Comparison of ENCODE assay signal across 1 cellular context in the genomic region with DNA sequence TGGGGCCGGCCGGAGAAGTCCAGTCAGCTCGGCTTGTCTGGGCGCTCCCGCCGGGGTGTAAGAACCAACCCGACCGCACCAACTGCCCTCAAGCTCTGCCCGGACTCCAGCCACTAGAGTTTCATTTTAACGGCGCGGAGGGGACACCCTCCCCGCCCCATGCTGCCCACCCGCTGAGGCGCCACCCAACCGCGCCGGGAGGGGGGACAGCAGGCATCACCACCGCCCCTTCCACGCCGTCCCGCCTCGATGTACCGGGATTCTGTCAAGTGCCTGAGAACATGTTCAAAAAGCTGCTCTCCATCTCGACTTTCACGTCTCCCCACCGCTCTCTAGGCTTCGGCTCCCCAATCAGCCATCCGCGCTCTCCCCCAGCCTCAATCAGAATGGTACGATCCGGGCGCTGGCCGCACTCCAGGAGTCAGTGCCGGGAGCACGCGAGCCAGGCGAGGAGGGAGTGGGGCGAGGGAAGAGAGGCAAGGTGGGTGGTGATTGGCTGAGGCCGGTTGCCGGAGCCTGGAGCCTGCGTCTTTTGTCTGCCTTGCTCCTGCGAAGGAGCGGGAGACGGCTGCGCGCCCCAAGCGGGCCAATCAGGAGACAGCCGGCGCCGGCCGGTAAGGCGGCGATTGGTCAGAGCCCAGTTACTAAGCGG.
TF ChIP-seq lines count a peak whose summit lies in the region.

A gene (minus strand): TSS at position 101 of the 652 bp plus-strand sequence. CDS start 677 bp downstream, outside the sequence.

TF ChIP-seq in K562, 482 proteins besides CTCF, POLR2A, EP300 and RAD21 (continued from another document and continues in another):
- TF ChIP-seq, protein P1, sequence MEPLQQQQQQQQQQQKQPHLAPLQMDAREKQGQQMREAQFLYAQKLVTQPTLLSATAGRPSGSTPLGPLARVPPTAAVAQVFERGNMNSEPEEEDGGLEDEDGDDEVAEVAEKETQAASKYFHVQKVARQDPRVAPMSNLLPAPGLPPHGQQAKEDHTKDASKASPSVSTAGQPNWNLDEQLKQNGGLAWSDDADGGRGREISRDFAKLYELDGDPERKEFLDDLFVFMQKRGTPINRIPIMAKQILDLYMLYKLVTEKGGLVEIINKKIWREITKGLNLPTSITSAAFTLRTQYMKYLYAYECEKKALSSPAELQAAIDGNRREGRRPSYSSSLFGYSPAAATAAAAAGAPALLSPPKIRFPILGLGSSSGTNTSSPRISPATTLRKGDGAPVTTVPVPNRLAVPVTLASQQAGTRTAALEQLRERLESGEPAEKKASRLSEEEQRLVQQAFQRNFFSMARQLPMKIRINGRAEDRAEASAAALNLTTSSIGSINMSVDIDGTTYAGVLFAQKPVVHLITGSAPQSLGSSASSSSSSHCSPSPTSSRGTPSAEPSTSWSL (CRISPR knock-in tag; IDR thresholded peaks at IDR 0.05; ENCODE audit: borderline replicate concordance): no peak
- TF ChIP-seq SETDB1 (IDR thresholded peaks at IDR 0.05; ENCODE audit: low read length): no peak
- TF ChIP-seq, protein P2, sequence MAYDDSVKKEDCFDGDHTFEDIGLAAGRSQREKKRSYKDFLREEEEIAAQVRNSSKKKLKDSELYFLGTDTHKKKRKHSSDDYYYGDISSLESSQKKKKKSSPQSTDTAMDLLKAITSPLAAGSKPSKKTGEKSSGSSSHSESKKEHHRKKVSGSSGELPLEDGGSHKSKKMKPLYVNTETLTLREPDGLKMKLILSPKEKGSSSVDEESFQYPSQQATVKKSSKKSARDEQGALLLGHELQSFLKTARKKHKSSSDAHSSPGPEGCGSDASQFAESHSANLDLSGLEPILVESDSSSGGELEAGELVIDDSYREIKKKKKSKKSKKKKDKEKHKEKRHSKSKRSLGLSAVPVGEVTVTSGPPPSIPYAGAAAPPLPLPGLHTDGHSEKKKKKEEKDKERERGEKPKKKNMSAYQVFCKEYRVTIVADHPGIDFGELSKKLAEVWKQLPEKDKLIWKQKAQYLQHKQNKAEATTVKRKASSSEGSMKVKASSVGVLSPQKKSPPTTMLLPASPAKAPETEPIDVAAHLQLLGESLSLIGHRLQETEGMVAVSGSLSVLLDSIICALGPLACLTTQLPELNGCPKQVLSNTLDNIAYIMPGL (CRISPR knock-in tag; IDR thresholded peaks at IDR 0.05): peak; percentile 97
- peak; percentile 5; the same call in 1 of the 2 replicates for TF ChIP-seq KLF16 (IDR thresholded peaks at IDR 0.05)
- TF ChIP-seq, protein P3, sequence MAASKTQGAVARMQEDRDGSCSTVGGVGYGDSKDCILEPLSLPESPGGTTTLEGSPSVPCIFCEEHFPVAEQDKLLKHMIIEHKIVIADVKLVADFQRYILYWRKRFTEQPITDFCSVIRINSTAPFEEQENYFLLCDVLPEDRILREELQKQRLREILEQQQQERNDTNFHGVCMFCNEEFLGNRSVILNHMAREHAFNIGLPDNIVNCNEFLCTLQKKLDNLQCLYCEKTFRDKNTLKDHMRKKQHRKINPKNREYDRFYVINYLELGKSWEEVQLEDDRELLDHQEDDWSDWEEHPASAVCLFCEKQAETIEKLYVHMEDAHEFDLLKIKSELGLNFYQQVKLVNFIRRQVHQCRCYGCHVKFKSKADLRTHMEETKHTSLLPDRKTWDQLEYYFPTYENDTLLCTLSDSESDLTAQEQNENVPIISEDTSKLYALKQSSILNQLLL (CRISPR knock-in tag; IDR thresholded peaks at IDR 0.05; ENCODE audit: borderline replicate concordance): no peak
- peak; percentile 57; the same call in 1 of the 2 replicates for TF ChIP-seq PHB2 (IDR thresholded peaks at IDR 0.05; ENCODE audit: low read depth)
- TF ChIP-seq HNRNPUL1 (IDR thresholded peaks at IDR 0.05; ENCODE audit: low read length): no peak
- no peak for TF ChIP-seq ZNF696 (CRISPR knock-in tag; conservative IDR thresholded peaks at IDR 0.05)
- 0 out of 2 replicates have a peak, but pooled peaks have one; percentile 9 for TF ChIP-seq E2F3 (CRISPR knock-in tag; IDR thresholded peaks at IDR 0.05)
- TF ChIP-seq XRCC3 (IDR thresholded peaks at IDR 0.05): no peak
- no peak for TF ChIP-seq ZNF165 (CRISPR knock-in tag; IDR thresholded peaks at IDR 0.05; ENCODE audit: borderline replicate concordance)
- TF ChIP-seq ZC3H11A (IDR thresholded peaks at IDR 0.05; ENCODE audit: low read depth, low read length): no peak
- no peak for TF ChIP-seq ZNF140 (CRISPR knock-in tag; IDR thresholded peaks at IDR 0.05)
- peak; percentile 67 for TF ChIP-seq FOSL1 (tag; conservative IDR thresholded peaks at IDR 0.05)
- TF ChIP-seq, protein P4, sequence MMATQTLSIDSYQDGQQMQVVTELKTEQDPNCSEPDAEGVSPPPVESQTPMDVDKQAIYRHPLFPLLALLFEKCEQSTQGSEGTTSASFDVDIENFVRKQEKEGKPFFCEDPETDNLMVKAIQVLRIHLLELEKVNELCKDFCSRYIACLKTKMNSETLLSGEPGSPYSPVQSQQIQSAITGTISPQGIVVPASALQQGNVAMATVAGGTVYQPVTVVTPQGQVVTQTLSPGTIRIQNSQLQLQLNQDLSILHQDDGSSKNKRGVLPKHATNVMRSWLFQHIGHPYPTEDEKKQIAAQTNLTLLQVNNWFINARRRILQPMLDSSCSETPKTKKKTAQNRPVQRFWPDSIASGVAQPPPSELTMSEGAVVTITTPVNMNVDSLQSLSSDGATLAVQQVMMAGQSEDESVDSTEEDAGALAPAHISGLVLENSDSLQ (IDR thresholded peaks at IDR 0.05): peak; percentile 87
- TF ChIP-seq, protein P5, sequence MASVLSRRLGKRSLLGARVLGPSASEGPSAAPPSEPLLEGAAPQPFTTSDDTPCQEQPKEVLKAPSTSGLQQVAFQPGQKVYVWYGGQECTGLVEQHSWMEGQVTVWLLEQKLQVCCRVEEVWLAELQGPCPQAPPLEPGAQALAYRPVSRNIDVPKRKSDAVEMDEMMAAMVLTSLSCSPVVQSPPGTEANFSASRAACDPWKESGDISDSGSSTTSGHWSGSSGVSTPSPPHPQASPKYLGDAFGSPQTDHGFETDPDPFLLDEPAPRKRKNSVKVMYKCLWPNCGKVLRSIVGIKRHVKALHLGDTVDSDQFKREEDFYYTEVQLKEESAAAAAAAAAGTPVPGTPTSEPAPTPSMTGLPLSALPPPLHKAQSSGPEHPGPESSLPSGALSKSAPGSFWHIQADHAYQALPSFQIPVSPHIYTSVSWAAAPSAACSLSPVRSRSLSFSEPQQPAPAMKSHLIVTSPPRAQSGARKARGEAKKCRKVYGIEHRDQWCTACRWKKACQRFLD (CRISPR knock-in tag; IDR thresholded peaks at IDR 0.05): peak; percentile 97
- TF ChIP-seq, protein P6, sequence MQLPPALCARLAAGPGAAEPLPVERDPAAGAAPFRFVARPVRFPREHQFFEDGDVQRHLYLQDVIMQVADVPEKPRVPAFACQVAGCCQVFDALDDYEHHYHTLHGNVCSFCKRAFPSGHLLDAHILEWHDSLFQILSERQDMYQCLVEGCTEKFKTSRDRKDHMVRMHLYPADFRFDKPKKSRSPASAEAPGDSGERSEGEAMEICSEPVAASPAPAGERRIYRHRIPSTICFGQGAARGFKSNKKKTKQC (CRISPR knock-in tag; IDR thresholded peaks at IDR 0.05): peak; percentile 99
- TF ChIP-seq, protein P7, sequence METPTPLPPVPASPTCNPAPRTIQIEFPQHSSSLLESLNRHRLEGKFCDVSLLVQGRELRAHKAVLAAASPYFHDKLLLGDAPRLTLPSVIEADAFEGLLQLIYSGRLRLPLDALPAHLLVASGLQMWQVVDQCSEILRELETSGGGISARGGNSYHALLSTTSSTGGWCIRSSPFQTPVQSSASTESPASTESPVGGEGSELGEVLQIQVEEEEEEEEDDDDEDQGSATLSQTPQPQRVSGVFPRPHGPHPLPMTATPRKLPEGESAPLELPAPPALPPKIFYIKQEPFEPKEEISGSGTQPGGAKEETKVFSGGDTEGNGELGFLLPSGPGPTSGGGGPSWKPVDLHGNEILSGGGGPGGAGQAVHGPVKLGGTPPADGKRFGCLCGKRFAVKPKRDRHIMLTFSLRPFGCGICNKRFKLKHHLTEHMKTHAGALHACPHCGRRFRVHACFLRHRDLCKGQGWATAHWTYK (CRISPR knock-in tag; IDR thresholded peaks at IDR 0.05): peak; percentile 63; the same call in 1 of the 2 replicates
- TF ChIP-seq ASH1L (IDR thresholded peaks at IDR 0.05; ENCODE audit: borderline replicate concordance, low read depth, partially characterized antibody): peak; percentile 95
- no peak for TF ChIP-seq SLC30A9 (CRISPR knock-in tag; IDR thresholded peaks at IDR 0.05)
- TF ChIP-seq ZNF232 (CRISPR knock-in tag; IDR thresholded peaks at IDR 0.05): peak; percentile 97
- TF ChIP-seq CREM (IDR thresholded peaks at IDR 0.05; ENCODE audit: low read depth): peak; percentile 82
- peak; percentile 50; the same call in 1 of the 2 replicates for TF ChIP-seq DIDO1 (tag; IDR thresholded peaks at IDR 0.05; ENCODE audit: low read depth)
- no peak for TF ChIP-seq ZNF699 (CRISPR knock-in tag; IDR thresholded peaks at IDR 0.05; ENCODE audit: insufficient replicate concordance)
- no peak for TF ChIP-seq NCOA2 (IDR thresholded peaks at IDR 0.05; ENCODE audit: partially characterized antibody in 2 of 2)
- 0 out of 2 replicates have a peak, but pooled peaks have one; percentile 72 for TF ChIP-seq SIN3B (IDR thresholded peaks at IDR 0.05; ENCODE audit: low read depth)
- TF ChIP-seq, protein P8, sequence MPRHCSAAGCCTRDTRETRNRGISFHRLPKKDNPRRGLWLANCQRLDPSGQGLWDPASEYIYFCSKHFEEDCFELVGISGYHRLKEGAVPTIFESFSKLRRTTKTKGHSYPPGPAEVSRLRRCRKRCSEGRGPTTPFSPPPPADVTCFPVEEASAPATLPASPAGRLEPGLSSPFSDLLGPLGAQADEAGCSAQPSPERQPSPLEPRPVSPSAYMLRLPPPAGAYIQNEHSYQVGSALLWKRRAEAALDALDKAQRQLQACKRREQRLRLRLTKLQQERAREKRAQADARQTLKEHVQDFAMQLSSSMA (CRISPR knock-in tag; IDR thresholded peaks at IDR 0.05): 0 out of 2 replicates have a peak, but pooled peaks have one; percentile 81
- TF ChIP-seq ZNF766 (CRISPR knock-in tag; conservative IDR thresholded peaks at IDR 0.05): 0 out of 2 replicates have a peak, but pooled peaks have one; percentile 48
- peak; percentile 58 for TF ChIP-seq GATA2 (CRISPR knock-in tag; IDR thresholded peaks at IDR 0.05)
- TF ChIP-seq KLF6 (CRISPR knock-in tag; IDR thresholded peaks at IDR 0.05; ENCODE audit: borderline replicate concordance): no peak
- TF ChIP-seq SMARCB1 (IDR thresholded peaks at IDR 0.05; ENCODE audit: insufficient read length, low read depth): no peak
- TF ChIP-seq STAG1 (CRISPR knock-in tag; IDR thresholded peaks at IDR 0.05; ENCODE audit: borderline replicate concordance): no peak; the same call in 1 of the 2 replicates
- TF ChIP-seq ILF3 (IDR thresholded peaks at IDR 0.05; ENCODE audit: borderline replicate concordance): no peak
- TF ChIP-seq, protein P9, sequence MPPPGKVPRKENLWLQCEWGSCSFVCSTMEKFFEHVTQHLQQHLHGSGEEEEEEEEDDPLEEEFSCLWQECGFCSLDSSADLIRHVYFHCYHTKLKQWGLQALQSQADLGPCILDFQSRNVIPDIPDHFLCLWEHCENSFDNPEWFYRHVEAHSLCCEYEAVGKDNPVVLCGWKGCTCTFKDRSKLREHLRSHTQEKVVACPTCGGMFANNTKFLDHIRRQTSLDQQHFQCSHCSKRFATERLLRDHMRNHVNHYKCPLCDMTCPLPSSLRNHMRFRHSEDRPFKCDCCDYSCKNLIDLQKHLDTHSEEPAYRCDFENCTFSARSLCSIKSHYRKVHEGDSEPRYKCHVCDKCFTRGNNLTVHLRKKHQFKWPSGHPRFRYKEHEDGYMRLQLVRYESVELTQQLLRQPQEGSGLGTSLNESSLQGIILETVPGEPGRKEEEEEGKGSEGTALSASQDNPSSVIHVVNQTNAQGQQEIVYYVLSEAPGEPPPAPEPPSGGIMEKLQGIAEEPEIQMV (tag; conservative IDR thresholded peaks at IDR 0.05; ENCODE audit: low read depth): no peak
- peak; percentile 97 for TF ChIP-seq POLR2H (tag; IDR thresholded peaks at IDR 0.05; ENCODE audit: low read depth)
- TF ChIP-seq HDAC2 (IDR thresholded peaks at IDR 0.05): peak; percentile 94
- TF ChIP-seq, protein P10, sequence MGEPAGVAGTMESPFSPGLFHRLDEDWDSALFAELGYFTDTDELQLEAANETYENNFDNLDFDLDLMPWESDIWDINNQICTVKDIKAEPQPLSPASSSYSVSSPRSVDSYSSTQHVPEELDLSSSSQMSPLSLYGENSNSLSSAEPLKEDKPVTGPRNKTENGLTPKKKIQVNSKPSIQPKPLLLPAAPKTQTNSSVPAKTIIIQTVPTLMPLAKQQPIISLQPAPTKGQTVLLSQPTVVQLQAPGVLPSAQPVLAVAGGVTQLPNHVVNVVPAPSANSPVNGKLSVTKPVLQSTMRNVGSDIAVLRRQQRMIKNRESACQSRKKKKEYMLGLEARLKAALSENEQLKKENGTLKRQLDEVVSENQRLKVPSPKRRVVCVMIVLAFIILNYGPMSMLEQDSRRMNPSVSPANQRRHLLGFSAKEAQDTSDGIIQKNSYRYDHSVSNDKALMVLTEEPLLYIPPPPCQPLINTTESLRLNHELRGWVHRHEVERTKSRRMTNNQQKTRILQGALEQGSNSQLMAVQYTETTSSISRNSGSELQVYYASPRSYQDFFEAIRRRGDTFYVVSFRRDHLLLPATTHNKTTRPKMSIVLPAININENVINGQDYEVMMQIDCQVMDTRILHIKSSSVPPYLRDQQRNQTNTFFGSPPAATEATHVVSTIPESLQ (CRISPR knock-in tag; IDR thresholded peaks at IDR 0.05): peak; percentile 100
- TF ChIP-seq RBM22 (IDR thresholded peaks at IDR 0.05; ENCODE audit: low read depth, low read length, poor library complexity, severe bottlenecking): peak; percentile 91
- TF ChIP-seq, protein P11, sequence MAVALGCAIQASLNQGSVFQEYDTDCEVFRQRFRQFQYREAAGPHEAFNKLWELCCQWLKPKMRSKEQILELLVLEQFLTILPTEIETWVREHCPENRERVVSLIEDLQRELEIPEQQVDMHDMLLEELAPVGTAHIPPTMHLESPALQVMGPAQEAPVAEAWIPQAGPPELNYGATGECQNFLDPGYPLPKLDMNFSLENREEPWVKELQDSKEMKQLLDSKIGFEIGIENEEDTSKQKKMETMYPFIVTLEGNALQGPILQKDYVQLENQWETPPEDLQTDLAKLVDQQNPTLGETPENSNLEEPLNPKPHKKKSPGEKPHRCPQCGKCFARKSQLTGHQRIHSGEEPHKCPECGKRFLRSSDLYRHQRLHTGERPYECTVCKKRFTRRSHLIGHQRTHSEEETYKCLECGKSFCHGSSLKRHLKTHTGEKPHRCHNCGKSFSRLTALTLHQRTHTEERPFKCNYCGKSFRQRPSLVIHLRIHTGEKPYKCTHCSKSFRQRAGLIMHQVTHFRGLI (CRISPR knock-in tag; IDR thresholded peaks at IDR 0.05): no peak
- TF ChIP-seq HDAC1 (IDR thresholded peaks at IDR 0.05): peak in 1 of 2 experiments; percentile 70; a peak in 1 of 4 replicates
- TF ChIP-seq, protein P12, sequence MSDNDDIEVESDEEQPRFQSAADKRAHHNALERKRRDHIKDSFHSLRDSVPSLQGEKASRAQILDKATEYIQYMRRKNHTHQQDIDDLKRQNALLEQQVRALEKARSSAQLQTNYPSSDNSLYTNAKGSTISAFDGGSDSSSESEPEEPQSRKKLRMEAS (CRISPR knock-in tag; IDR thresholded peaks at IDR 0.05): peak; percentile 97
- peak; percentile 29 for TF ChIP-seq SMAD1 (IDR thresholded peaks at IDR 0.05; ENCODE audit: low read depth, low read length, partially characterized antibody)
